Comparison of ENCODE assay signal across 9 cellular contexts in genomic region chr5:177592905-177593304, GRCh38. TPM values are rescaled to one million over a fixed set of nuclear protein-coding genes. Genes with fewer than 3 reads are reported as not detected.
DNase-seq lines count a peak whose midpoint lies in the region; ATAC-seq and TF ChIP-seq lines count a peak whose summit lies in the region.
"Had no signal": no experiment of that assay in that cellular context is flagged by ENCODE, and none has a peak within 500 bp of the region (broad histone marks: within the 10 kb centered on the region; RNA-seq: fewer than 3 reads in every experiment).

No MANE protein-coding gene starts in this region.

- peaks cover 3% of the 10 kb centered on the region for H3F3A ChIP-seq in neural progenitor cell (ENCODE audit: low read depth)

- peaks cover 11% of the 10 kb centered on the region for H3K79me2 ChIP-seq in neural progenitor cell (ENCODE audit: low read depth)

- H3K4me1 ChIP-seq in BLaER1 treated with 17β-estradiol and CSF1 and Interleukin-3, amounts not matched to agents 10 nM and 100 nM, result peaks cover 13 to 58% (median 32%) of the 10 kb centered on the region in 10 experiments
- H3K4me1 ChIP-seq in NT2/D1 (ENCODE audit: insufficient read depth, insufficient read length) (no peaks in the 10 kb centered on the region), neural progenitor cell (no peaks in the 10 kb centered on the region)

- H3K27me3 Mint-ChIP-seq in endothelial cell (ENCODE audit: unreplicated experiment), result peaks cover 2% of the 10 kb centered on the region
- H3K27me3 Mint-ChIP-seq in neural progenitor cell (ENCODE audit: insufficient read depth, low read depth), result peaks cover 16% of the 10 kb centered on the region

- peaks cover 18 to 50% (median 39%) of the 10 kb centered on the region in 11 experiments; a peak in 21 of 22 replicates for H4K20me1 ChIP-seq in BLaER1 treated with 17β-estradiol and CSF1 and Interleukin-3, amounts not matched to agents 10 nM and 100 nM
- no peaks in the 10 kb centered on the region for H4K20me1 ChIP-seq in neural progenitor cell (ENCODE audit: low read depth)

- peak overlapping the region; percentile 77 to 97 (median 86) for H3K4me2 ChIP-seq in BLaER1 treated with 17β-estradiol and CSF1 and Interleukin-3, amounts not matched to agents 10 nM and 100 nM
- H3K4me2 ChIP-seq in neural progenitor cell, result peak overlapping the region; percentile 95

- H3K36me3 Mint-ChIP-seq in endothelial cell (ENCODE audit: low read depth, unreplicated experiment) (peaks cover 28% of the 10 kb centered on the region), neural progenitor cell (peaks cover 18% of the 10 kb centered on the region)

- H3K36me3 ChIP-seq in BLaER1 treated with 17β-estradiol and CSF1 and Interleukin-3, amounts not matched to agents 10 nM and 100 nM, result peaks cover 39 to 45% (median 43%) of the 10 kb centered on the region in 11 experiments
- peaks cover 39% of the 10 kb centered on the region for H3K36me3 ChIP-seq in NT2/D1 (ENCODE audit: insufficient read depth, insufficient read length, low read length)
- H3K36me3 ChIP-seq in neural progenitor cell, result no peaks in the 10 kb centered on the region

- peak overlapping the region; percentile 98 for H3K27ac Mint-ChIP-seq in endothelial cell (ENCODE audit: unreplicated experiment)
- H3K27ac Mint-ChIP-seq in neural progenitor cell, result no peak overlapping the region

- peak overlapping the region in 10 of 11 experiments; percentile 81 to 91 (median 87); a peak in 19 of 22 replicates for H3K27ac ChIP-seq in BLaER1 treated with 17β-estradiol and CSF1 and Interleukin-3, amounts not matched to agents 10 nM and 100 nM
- no peak overlapping the region for H3K27ac ChIP-seq in neural progenitor cell

- H3K4me3 Mint-ChIP-seq in endothelial cell (ENCODE audit: unreplicated experiment) (peak overlapping the region; percentile 100), neural progenitor cell (peak overlapping the region; percentile 99)

- no peaks in the 10 kb centered on the region for H3K27me3 ChIP-seq in BLaER1 treated with 17β-estradiol and CSF1 and Interleukin-3, amounts not matched to agents 10 nM and 100 nM
- H3K27me3 ChIP-seq in NT2/D1 (ENCODE audit: insufficient read depth, insufficient read length), result peaks cover 24% of the 10 kb centered on the region
- H3K27me3 ChIP-seq in neural progenitor cell, result peaks cover 40% of the 10 kb centered on the region

- H3K9ac ChIP-seq in BLaER1 treated with 17β-estradiol and CSF1 and Interleukin-3, amounts not matched to agents 10 nM and 100 nM, result peak overlapping the region; percentile 82 to 95 (median 89)
- H3K9ac ChIP-seq in NT2/D1 (ENCODE audit: insufficient read length, low read depth), result peak overlapping the region; percentile 98
- H3K9ac ChIP-seq in neural progenitor cell, result peak overlapping the region; percentile 77

- ATAC-seq in GM18519 (IDR thresholded peaks at IDR 0.05; ENCODE audit: low FRiP score, unreplicated experiment) (no peak), HG02973 (IDR thresholded peaks at IDR 0.05; ENCODE audit: unreplicated experiment) (no peak)

- no peaks in the 10 kb centered on the region for H3K9me3 ChIP-seq in BLaER1 treated with 17β-estradiol and CSF1 and Interleukin-3, amounts not matched to agents 10 nM and 100 nM (replicated peaks in 1 of 11)
- H3K9me3 ChIP-seq in NT2/D1 (ENCODE audit: insufficient read depth, low read length) (no peaks in the 10 kb centered on the region), neural progenitor cell (ENCODE audit: low read depth) (no peaks in the 10 kb centered on the region)

- TF ChIP-seq CTCF in endothelial cell (IDR thresholded peaks at IDR 0.05; ENCODE audit: unreplicated experiment) (no peak), neural progenitor cell (IDR thresholded peaks at IDR 0.05) (no peak)

- H3K4me3 ChIP-seq in BLaER1 treated with 17β-estradiol and CSF1 and Interleukin-3, amounts not matched to agents 10 nM and 100 nM, result peak overlapping the region; percentile 80 to 95 (median 90)
- H3K4me3 ChIP-seq in NT2/D1 (ENCODE audit: insufficient read length, low read depth) (peak overlapping the region; percentile 98), neural progenitor cell (peak overlapping the region; percentile 86)

- no peak overlapping the region for H2AFZ ChIP-seq in neural progenitor cell (replicated peaks)

- no peak for DNase-seq in NT2/D1 (ENCODE audit: low read depth, low spot score)
- no peak for DNase-seq in endothelial cell (ENCODE audit: low spot score)
- DNase-seq in neural progenitor cell (ENCODE audit: low spot score), result no peak
- no peak for DNase-seq in hippocampal formation (lab: John Stamatoyannopoulos, UW)
- no peak for DNase-seq in SHP77 (lab: John Stamatoyannopoulos, UW)
- DNase-seq: NCI-H748 treated with DMSO at 0.1 percent for 48 hours had no signal

- H3K4me1 Mint-ChIP-seq in endothelial cell (ENCODE audit: unreplicated experiment) (peaks cover 10% of the 10 kb centered on the region), neural progenitor cell (peaks cover 16% of the 10 kb centered on the region)

- H3K9me3 Mint-ChIP-seq in endothelial cell (ENCODE audit: unreplicated experiment) (no peaks in the 10 kb centered on the region), neural progenitor cell (no peaks in the 10 kb centered on the region)

RNA-seq across cellular contexts. Expression of gene TMED9, which starts 0.9 kb away (rescaled TPM):
- total RNA-seq in endothelial cell (ENCODE audit: unreplicated experiment) (271 TPM), neural progenitor cell (ENCODE audit: low replicate concordance) (30.9 and 49.0 TPM in 2 replicates)

RNA-seq across cellular contexts. Expression of gene B4GALT7, which starts 7.0 kb away (rescaled TPM):
- total RNA-seq in endothelial cell (ENCODE audit: unreplicated experiment) (34.6 TPM), neural progenitor cell (ENCODE audit: low replicate concordance) (11.6 and 23.1 TPM in 2 replicates)

RNA-seq across cellular contexts. Expression of gene FAM193B, which starts 38.5 kb away (rescaled TPM):
- total RNA-seq in endothelial cell (ENCODE audit: unreplicated experiment), result 97.6 TPM
- total RNA-seq in neural progenitor cell (ENCODE audit: low replicate concordance), result 42.5 and 78.5 TPM in 2 replicates
